Comparison of ENCODE assay signal across 10 cellular contexts in genomic region chr3:9037113-9037715, GRCh38.
DNase-seq lines count a peak whose midpoint lies in the region; ATAC-seq and TF ChIP-seq lines count a peak whose summit lies in the region.
"Had no signal": no experiment of that assay in that cellular context is flagged by ENCODE, and none has a peak within 500 bp of the region (broad histone marks: within the 10 kb centered on the region; RNA-seq: fewer than 3 reads in every experiment).

No MANE protein-coding gene starts in this region.

- H3K4me1 ChIP-seq in adipocyte (ENCODE audit: control insufficient read depth, insufficient read depth, low read length) (peaks cover 16% of the 10 kb centered on the region), left lung (peaks cover 0 to 21% of the 10 kb centered on the region in 2 donors), thoracic aorta (ENCODE audit: control insufficient read depth in 1 of 2, low read depth in 2 of 2) (peaks cover 6 to 16% of the 10 kb centered on the region in 2 donors)

- H3K9ac ChIP-seq in adipocyte (ENCODE audit: low read length) = no peak overlapping the region
- H3K9ac ChIP-seq: KMS-11 had no signal

- H3K27me3 ChIP-seq in adipocyte (replicated peaks; ENCODE audit: control insufficient read depth, insufficient read depth, low read length) = no peaks in the 10 kb centered on the region
- no peaks in the 10 kb centered on the region for H3K27me3 ChIP-seq in left lung
- no peaks in the 10 kb centered on the region for H3K27me3 ChIP-seq in thoracic aorta (replicated peaks; ENCODE audit: insufficient read depth)

- DNase-seq in NCI-H2029 (lab: John Stamatoyannopoulos, UW) (peak; percentile 57), adipocyte (ENCODE audit: low read depth) (no peak), left lung (no peak), thoracic aorta (ENCODE audit: low spot score) (no peak), NCI-H2107 treated with DMSO at 0.1 percent for 48 hours (lab: John Stamatoyannopoulos, UW; ENCODE audit: unreplicated experiment) (no peak), NCI-H146 (lab: John Stamatoyannopoulos, UW) (no peak)
- DNase-seq: activated CD8-positive, alpha-beta T cell treated with anti-CD3 and anti-CD28 coated beads for 36 hours; NCI-H510A had no signal

- H3K4me3 ChIP-seq in adipocyte (ENCODE audit: low read length) (peak overlapping the region; percentile 2), left lung (no peak overlapping the region), thoracic aorta (peak overlapping the region; percentile 42)

- intact Hi-C loops in left lung (cut with DNase I) = no loop called here

- H3K27ac ChIP-seq in left lung (no peak overlapping the region), thoracic aorta (no peak overlapping the region)
- H3K27ac ChIP-seq: KMS-11 had no signal

- no peaks in the 10 kb centered on the region for H3K9me3 ChIP-seq in adipocyte (ENCODE audit: control insufficient read depth, low read length)
- no peaks in the 10 kb centered on the region for H3K9me3 ChIP-seq in left lung
- H3K9me3 ChIP-seq in thoracic aorta = no peaks in the 10 kb centered on the region

- TF ChIP-seq CTCF in left lung (IDR thresholded peaks at IDR 0.05) (no peak), thoracic aorta (IDR thresholded peaks at IDR 0.05) (no peak)

- H3K36me3 ChIP-seq in adipocyte (ENCODE audit: control insufficient read depth, insufficient read depth, low read length, severe bottlenecking) (no peaks in the 10 kb centered on the region), left lung (no peaks in the 10 kb centered on the region), thoracic aorta (no peaks in the 10 kb centered on the region)

- ATAC-seq in left lung (peak; percentile 48), thoracic aorta (ENCODE audit: insufficient number of reproducible peaks, low FRiP score, low read depth) (no peak), HG03025 (IDR thresholded peaks at IDR 0.05; ENCODE audit: low FRiP score, unreplicated experiment) (no peak)
- ATAC-seq: activated CD8-positive, alpha-beta T cell treated with anti-CD3 and anti-CD28 coated beads for 36 hours had no signal

Comparison
In these comparisons a context has a peak if more than half of its experiments do, and no peak if none do; other contexts are left out.
1. H3K4me3 ChIP-seq: peak in adipocyte (single experiment) and thoracic aorta (single experiment); none in left lung (0 of 2).